Comparison of ENCODE assay signal across 24 cellular contexts in the genomic region with DNA sequence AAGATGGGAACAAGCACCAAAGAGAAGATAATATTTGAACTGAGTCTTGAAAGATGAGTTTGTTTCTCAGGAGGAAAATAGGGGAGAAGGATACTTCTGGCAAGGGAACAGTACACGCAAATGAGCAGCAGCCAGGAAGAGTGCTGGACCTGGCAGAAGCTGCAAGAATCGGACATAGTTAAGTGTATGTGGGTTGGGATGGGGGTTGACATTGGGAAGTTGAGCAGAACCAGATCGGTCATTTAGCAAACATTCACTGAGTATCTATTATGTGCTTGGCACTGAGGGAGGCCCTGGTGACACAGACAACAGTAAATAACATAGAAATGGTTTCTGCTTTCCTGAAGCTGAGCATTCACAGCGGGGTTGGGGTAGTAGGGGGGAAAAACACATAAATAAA.
"Had no signal": no experiment of that assay in that cellular context is flagged by ENCODE, and none has a peak within 500 bp of the region (broad histone marks: within the 10 kb centered on the region; RNA-seq: fewer than 3 reads in every experiment).

No MANE protein-coding gene starts in this region.

- DNase-seq: natural killer cell; occipital lobe; ovary; posterior cingulate gyrus; psoas muscle; right cardiac atrium; right lobe of liver; sigmoid colon; small intestine; stimulated activated CD4-positive, alpha-beta T cell treated with anti-CD3 and anti-CD28 coated beads, Interleukin-15, amount 100 ng/mL, for 24 hours; stimulated activated CD4-positive, alpha-beta T cell treated with anti-CD3 and anti-CD28 coated beads, Interleukin-2, amount 100 ng/mL, for 24 hours; stimulated activated CD4-positive, alpha-beta T cell treated with anti-CD3 and anti-CD28 coated beads, Interleukin-2, amount 100 ng/mL, for 48 hours; stimulated activated CD4-positive, alpha-beta T cell treated with anti-CD3 and anti-CD28 coated beads, Interleukin-4, amount 100 ng/mL, for 24 hours; stimulated activated naive B cell treated with anti-CD40 and anti-IgM and Interleukin-4, amounts not matched to agents 10 μg/mL and 1 μg/mL and 100 μg/mL, for 72 hours; stimulated activated naive CD4-positive, alpha-beta T cell treated with Interleukin-2 at 50 U/mL for 16 hours; stomach; thyroid gland; trophoblast cell; upper lobe of left lung had no signal

- H3K4me3 ChIP-seq: neural progenitor cell, ovary, psoas muscle, right lobe of liver, sigmoid colon, stomach, thoracic aorta, thyroid gland, tibial nerve, upper lobe of left lung had no signal

- H3K9ac ChIP-seq: neural progenitor cell, parathyroid adenoma had no signal

- H3K36me3 ChIP-seq: neural progenitor cell, ovary, right lobe of liver, sigmoid colon, stomach, thoracic aorta, thyroid gland, tibial nerve, upper lobe of left lung had no signal

- H3K27me3 ChIP-seq: neural progenitor cell, ovary, right lobe of liver, sigmoid colon, stomach, thyroid gland, tibial nerve, upper lobe of left lung had no signal

- H3K79me2 ChIP-seq: parathyroid adenoma had no signal

- H2AFZ ChIP-seq: neural progenitor cell, parathyroid adenoma had no signal

- H3K4me2 ChIP-seq: neural progenitor cell had no signal

- ATAC-seq: natural killer cell; psoas muscle; right cardiac atrium; right lobe of liver; stimulated activated effector memory CD8-positive, alpha-beta T cell treated with anti-CD3 and anti-CD28 coated beads, Interleukin-12 subunit alpha, Interleukin-12 subunit beta, amount 100 ng/mL, for 72 hours; stimulated activated naive B cell treated with anti-CD40 and anti-IgM and Interleukin-4, amounts not matched to agents 10 μg/mL and 1 μg/mL and 100 μg/mL, for 72 hours had no signal

- H3K4me1 ChIP-seq: parathyroid adenoma, right lobe of liver had no signal

- H3K9me3 ChIP-seq: ovary, psoas muscle, right lobe of liver, sigmoid colon, stomach, thoracic aorta, thyroid gland, tibial nerve, upper lobe of left lung had no signal

- H3K27ac ChIP-seq: neural progenitor cell, ovary, parathyroid adenoma, psoas muscle, right lobe of liver, stomach, thoracic aorta, thyroid gland, tibial nerve, upper lobe of left lung had no signal
